Comparison of ENCODE assay signal across 8 cellular contexts in genomic region chr10:90960355-90960814, GRCh38. TPM values are rescaled to one million over a fixed set of nuclear protein-coding genes. Genes with fewer than 3 reads are reported as not detected.
DNase-seq lines count a peak whose midpoint lies in the region; ATAC-seq, FAIRE-seq and TF ChIP-seq lines count a peak whose summit lies in the region.

No MANE protein-coding gene starts in this region.

- FAIRE-seq in D721Med (lab: Jason Lieb, UNC) = no peak

- H3K4me1 Mint-ChIP-seq in activated T-cell treated with anti-CD3 and anti-CD28 coated beads, Interleukin-2, amount 50 U/mL, for 24 hours (ENCODE audit: low read depth) = peaks cover 4% of the 10 kb centered on the region

- H3K9me3 ChIP-seq in RWPE2 (ENCODE audit: severe bottlenecking) (no peaks in the 10 kb centered on the region), upper lobe of right lung (no peaks in the 10 kb centered on the region)

- H3K27ac ChIP-seq in RWPE2 (ENCODE audit: poor library complexity, severe bottlenecking) (no peak overlapping the region), upper lobe of right lung (no peak overlapping the region)

- intact Hi-C loops in upper lobe of right lung (cut with DNase I) = no loop called here

- H3K36me3 ChIP-seq in RWPE2 (ENCODE audit: low read depth) (no peaks in the 10 kb centered on the region), upper lobe of right lung (no peaks in the 10 kb centered on the region)

- H3K27me3 Mint-ChIP-seq in activated T-cell treated with anti-CD3 and anti-CD28 coated beads, Interleukin-2, amount 50 U/mL, for 24 hours = no peaks in the 10 kb centered on the region

- DNase-seq in GM03348 (ENCODE audit: low spot score) (peak; percentile 63), HCEC 1CT (peak; percentile 98), RWPE2 (ENCODE audit: low spot score) (no peak), inferior parietal cortex (ENCODE audit: extremely low spot score) (peak; percentile 66), NCI-H2196 (lab: John Stamatoyannopoulos, UW; ENCODE audit: unreplicated experiment) (no peak), upper lobe of right lung (no peak), D721Med (ENCODE audit: insufficient read length, low spot score) (no peak)
- DNase-seq in activated T-cell treated with anti-CD3 and anti-CD28 coated beads, Interleukin-2, amount 50 U/mL, for 24 hours = no peak

- no peaks in the 10 kb centered on the region for H3K27me3 ChIP-seq in RWPE2 (ENCODE audit: insufficient read depth, poor library complexity, severe bottlenecking)
- no peaks in the 10 kb centered on the region for H3K27me3 ChIP-seq in upper lobe of right lung

- H3K9me3 Mint-ChIP-seq in activated T-cell treated with anti-CD3 and anti-CD28 coated beads, Interleukin-2, amount 50 U/mL, for 24 hours = no peaks in the 10 kb centered on the region

- no peaks in the 10 kb centered on the region for H3K36me3 Mint-ChIP-seq in activated T-cell treated with anti-CD3 and anti-CD28 coated beads, Interleukin-2, amount 50 U/mL, for 24 hours (ENCODE audit: low read depth)

- TF ChIP-seq CTCF in RWPE2 (IDR thresholded peaks at IDR 0.05; ENCODE audit: poor library complexity, severe bottlenecking) = no peak
- TF ChIP-seq CTCF in upper lobe of right lung (IDR thresholded peaks at IDR 0.05) = no peak
- no peak for TF ChIP-seq CTCF in D721Med (IDR thresholded peaks at IDR 0.05; ENCODE audit: insufficient read depth, missing control alignments)

- H3K4me3 ChIP-seq in RWPE2 (ENCODE audit: severe bottlenecking) (no peak overlapping the region), upper lobe of right lung (no peak overlapping the region)

- H3K4me1 ChIP-seq in RWPE2 (ENCODE audit: insufficient read depth, poor library complexity, severe bottlenecking) (no peaks in the 10 kb centered on the region), upper lobe of right lung (peaks cover 3% of the 10 kb centered on the region)

- H3K4me3 Mint-ChIP-seq in activated T-cell treated with anti-CD3 and anti-CD28 coated beads, Interleukin-2, amount 50 U/mL, for 24 hours = no peak overlapping the region

- no peak overlapping the region for H3K27ac Mint-ChIP-seq in activated T-cell treated with anti-CD3 and anti-CD28 coated beads, Interleukin-2, amount 50 U/mL, for 24 hours

- ATAC-seq in RWPE2 (ENCODE audit: low read depth) = peak; percentile 85
- ATAC-seq in upper lobe of right lung = no peak

RNA-seq across cellular contexts. Expression of gene ANKRD1, which starts 39.5 kb away (rescaled TPM):
- 156 TPM for total RNA-seq in upper lobe of right lung

Comparison
In these comparisons a context has a peak if more than half of its experiments do, and no peak if none do; other contexts are left out.
1. DNase-seq: peak in GM03348 (single experiment), HCEC 1CT (single experiment) and inferior parietal cortex (single experiment); none in RWPE2 (single experiment), NCI-H2196 (single experiment), upper lobe of right lung (single experiment), D721Med (single experiment) and activated T-cell treated with anti-CD3 and anti-CD28 coated beads, Interleukin-2, amount 50 U/mL, for 24 hours (single experiment).